In genomic region chr12:76417116-76417515, GRCh38 we compare ENCODE assay signal across 17 cellular contexts.
A peak's percentile ranks its signal among the peaks of the same experiment; 100 is the strongest.
DNase-seq lines count a peak whose midpoint lies in the region; ATAC-seq and TF ChIP-seq lines count a peak whose summit lies in the region.
"Had no signal": no experiment of that assay in that cellular context is flagged by ENCODE, and none has a peak within 500 bp of the region (broad histone marks: within the 10 kb centered on the region; RNA-seq: fewer than 3 reads in every experiment).

No MANE protein-coding gene starts in this region.

- peak overlapping the region; percentile 18 for H3K4me3 Mint-ChIP-seq in activated naive CD8-positive, alpha-beta T cell treated with anti-CD3 and anti-CD28 coated beads, Interleukin-2, amount 10 ng/mL, durations not matched to agents 7 days and 5 days
- no peak overlapping the region for H3K4me3 Mint-ChIP-seq in activated naive CD8-positive, alpha-beta T cell treated with anti-CD3 and anti-CD28 coated beads, Interleukin-2, amount 50 U/mL, for 24 hours
- H3K4me3 Mint-ChIP-seq in nephron progenitor cell: no peak overlapping the region
- H3K4me3 Mint-ChIP-seq: activated T-cell treated with anti-CD3 and anti-CD28 coated beads, Interleukin-2, amount 50 U/mL, for 24 hours; GM23338 had no signal

- no peak for TF ChIP-seq CTCF in nephron progenitor cell (IDR thresholded peaks at IDR 0.05)

- peaks cover 12% of the 10 kb centered on the region for H3K4me1 Mint-ChIP-seq in activated naive CD8-positive, alpha-beta T cell treated with anti-CD3 and anti-CD28 coated beads, Interleukin-2, amount 10 ng/mL, durations not matched to agents 7 days and 5 days
- H3K4me1 Mint-ChIP-seq in activated naive CD8-positive, alpha-beta T cell treated with anti-CD3 and anti-CD28 coated beads, Interleukin-2, amount 50 U/mL, for 24 hours: peaks cover 13% of the 10 kb centered on the region
- no peaks in the 10 kb centered on the region for H3K4me1 Mint-ChIP-seq in nephron progenitor cell
- H3K4me1 Mint-ChIP-seq: GM23338 had no signal

- no peak for DNase-seq in activated naive CD8-positive, alpha-beta T cell treated with anti-CD3 and anti-CD28 coated beads, Interleukin-2, amount 10 ng/mL, durations not matched to agents 7 days and 5 days
- DNase-seq in activated naive CD8-positive, alpha-beta T cell treated with anti-CD3 and anti-CD28 coated beads, Interleukin-2, amount 50 U/mL, for 24 hours: no peak
- DNase-seq in activated effector memory CD4-positive, alpha-beta T cell treated with anti-CD3 and anti-CD28 coated beads, Interleukin-2, amount 50 U/mL, for 16 hours: no peak
- no peak for DNase-seq in retina
- DNase-seq in NCI-H510A treated with DMSO at 0.1 percent for 48 hours (lab: John Stamatoyannopoulos, UW): no peak
- no peak for DNase-seq in nephron progenitor cell
- DNase-seq: activated T-cell treated with anti-CD3 and anti-CD28 coated beads, Interleukin-2, amount 50 U/mL, for 24 hours; colonic mucosa; COR-L47; IMR-90; PC-9; psoas muscle; stimulated activated CD4-positive, alpha-beta T cell treated with anti-CD3 and anti-CD28 coated beads, Interleukin-15, amount 100 ng/mL, for 24 hours; testis had no signal

- peaks cover 9% of the 10 kb centered on the region for H3K36me3 Mint-ChIP-seq in activated naive CD8-positive, alpha-beta T cell treated with anti-CD3 and anti-CD28 coated beads, Interleukin-2, amount 10 ng/mL, durations not matched to agents 7 days and 5 days
- peaks cover 4% of the 10 kb centered on the region for H3K36me3 Mint-ChIP-seq in activated naive CD8-positive, alpha-beta T cell treated with anti-CD3 and anti-CD28 coated beads, Interleukin-2, amount 50 U/mL, for 24 hours (ENCODE audit: low read depth)
- no peaks in the 10 kb centered on the region for H3K36me3 Mint-ChIP-seq in nephron progenitor cell (ENCODE audit: low read depth)

- no peaks in the 10 kb centered on the region for H3K27me3 Mint-ChIP-seq in activated naive CD8-positive, alpha-beta T cell treated with anti-CD3 and anti-CD28 coated beads, Interleukin-2, amount 10 ng/mL, durations not matched to agents 7 days and 5 days
- H3K27me3 Mint-ChIP-seq in activated naive CD8-positive, alpha-beta T cell treated with anti-CD3 and anti-CD28 coated beads, Interleukin-2, amount 50 U/mL, for 24 hours: no peaks in the 10 kb centered on the region
- no peaks in the 10 kb centered on the region for H3K27me3 Mint-ChIP-seq in nephron progenitor cell (ENCODE audit: low read depth, poor library complexity)
- H3K27me3 Mint-ChIP-seq: activated T-cell treated with anti-CD3 and anti-CD28 coated beads, Interleukin-2, amount 50 U/mL, for 24 hours had no signal

- ATAC-seq in activated naive CD8-positive, alpha-beta T cell treated with anti-CD3 and anti-CD28 coated beads, Interleukin-2, amount 10 ng/mL, durations not matched to agents 7 days and 5 days (ENCODE audit: low read depth): peak; percentile 70
- ATAC-seq in activated naive CD8-positive, alpha-beta T cell treated with anti-CD3 and anti-CD28 coated beads, Interleukin-2, amount 50 U/mL, for 24 hours: no peak
- peak; percentile 86 for ATAC-seq in GM21723 (IDR thresholded peaks at IDR 0.05; ENCODE audit: unreplicated experiment)
- ATAC-seq in HG03378 (IDR thresholded peaks at IDR 0.05; ENCODE audit: unreplicated experiment): peak; percentile 75
- ATAC-seq: GM23338, psoas muscle had no signal

- H3K9me3 Mint-ChIP-seq in activated naive CD8-positive, alpha-beta T cell treated with anti-CD3 and anti-CD28 coated beads, Interleukin-2, amount 10 ng/mL, durations not matched to agents 7 days and 5 days: no peaks in the 10 kb centered on the region
- no peaks in the 10 kb centered on the region for H3K9me3 Mint-ChIP-seq in activated naive CD8-positive, alpha-beta T cell treated with anti-CD3 and anti-CD28 coated beads, Interleukin-2, amount 50 U/mL, for 24 hours
- H3K9me3 Mint-ChIP-seq in nephron progenitor cell: no peaks in the 10 kb centered on the region
- H3K9me3 Mint-ChIP-seq: activated T-cell treated with anti-CD3 and anti-CD28 coated beads, Interleukin-2, amount 50 U/mL, for 24 hours; GM23338 had no signal

- H3K27ac Mint-ChIP-seq in activated naive CD8-positive, alpha-beta T cell treated with anti-CD3 and anti-CD28 coated beads, Interleukin-2, amount 10 ng/mL, durations not matched to agents 7 days and 5 days: no peak overlapping the region
- no peak overlapping the region for H3K27ac Mint-ChIP-seq in activated naive CD8-positive, alpha-beta T cell treated with anti-CD3 and anti-CD28 coated beads, Interleukin-2, amount 50 U/mL, for 24 hours
- H3K27ac Mint-ChIP-seq in nephron progenitor cell: no peak overlapping the region
- H3K27ac Mint-ChIP-seq: activated T-cell treated with anti-CD3 and anti-CD28 coated beads, Interleukin-2, amount 50 U/mL, for 24 hours; GM23338 had no signal

- POLR2A ChIA-PET in activated naive CD8-positive, alpha-beta T cell treated with anti-CD3 and anti-CD28 coated beads, Interleukin-2, amount 10 ng/mL, durations not matched to agents 7 days and 5 days (lab: Charles Lee): interaction anchor here (0.6 kb wide), 1 partner anchor 226 kb away, joined by 3 read pairs; no protein-coding TSS in a partner anchor
